35 cellular contexts compared by ENCODE assay signal in genomic region chr11:100498780-100499179, GRCh38.
DNase-seq lines count a peak whose midpoint lies in the region; ATAC-seq, FAIRE-seq and TF ChIP-seq lines count a peak whose summit lies in the region.
"Had no signal": no experiment of that assay in that cellular context is flagged by ENCODE, and none has a peak within 500 bp of the region (broad histone marks: within the 10 kb centered on the region; RNA-seq: fewer than 3 reads in every experiment).

No MANE protein-coding gene starts in this region.

- BruUV-seq in HepG2 (replicated peaks; lab: Mats Ljungman, UMichigan) (no TSS peak), GM12878 (replicated peaks; lab: Mats Ljungman, UMichigan) (no TSS peak), K562 (replicated peaks; lab: Mats Ljungman, UMichigan) (no TSS peak)

- TF ChIP-seq CTCF in HepG2 (CRISPR knock-in tag; IDR thresholded peaks at IDR 0.05) (no peak), right lobe of liver (IDR thresholded peaks at IDR 0.05) (no peak), HEK293 (tag by site-specific recombination; IDR thresholded peaks at IDR 0.05) (no peak), GM12878 (IDR thresholded peaks at IDR 0.05 in 2 of 3, conservative IDR thresholded peaks at IDR 0.05 in 1 of 3; ENCODE audit: control insufficient read depth in 2 of 3, extremely low read depth in 1 of 3, insufficient read depth in 1 of 3, low read depth in 3 of 3, low read length in 3 of 3) (no peak), K562 (IDR thresholded peaks at IDR 0.05 in 2 of 3, conservative IDR thresholded peaks at IDR 0.05 in 1 of 3; ENCODE audit: insufficient read depth in 2 of 3, low read depth in 1 of 3, low read length in 3 of 3) (no peak)

- no peak for TF ChIP-seq RAD21 in HepG2 (CRISPR knock-in tag; IDR thresholded peaks at IDR 0.05)
- no peak for TF ChIP-seq RAD21 in GM12878 (IDR thresholded peaks at IDR 0.05; ENCODE audit: insufficient read depth, low read depth, low read length)
- TF ChIP-seq RAD21 in K562 (CRISPR knock-in tag; conservative IDR thresholded peaks at IDR 0.05 in 1 of 2, IDR thresholded peaks at IDR 0.05 in 1 of 2), result no peak

- TF ChIP-seq POLR2A in HepG2 (IDR thresholded peaks at IDR 0.05; ENCODE audit: insufficient read depth in 1 of 2, low read depth in 2 of 2, low read length in 2 of 2) (no peak), right lobe of liver (IDR thresholded peaks at IDR 0.05) (no peak), GM12878 (IDR thresholded peaks at IDR 0.05; ENCODE audit: low read depth, low read length) (no peak), K562 (conservative IDR thresholded peaks at IDR 0.05) (no peak)

- SMC1A ChIA-PET in GM12878 (lab: Charles Lee; ENCODE audit: uncharacterized antibody, unreplicated experiment), result no interaction called here

- no peaks in the 10 kb centered on the region for H3K9me1 ChIP-seq in K562 (ENCODE audit: control insufficient read depth, insufficient read depth, low read length)

- POLR2A ChIA-PET in HepG2 (lab: Yijun Ruan, JAX) (no interaction called here), HEK293 (lab: Yijun Ruan, JAX) (no interaction called here), GM12878 (lab: Charles Lee) (no interaction called here), K562 (lab: Yijun Ruan, JAX) (no interaction called here)

- H2AFZ ChIP-seq in HepG2 (ENCODE audit: low read length) (no peak overlapping the region), GM12878 (ENCODE audit: control insufficient read depth, low read depth, low read length) (no peak overlapping the region), K562 (ENCODE audit: low read depth, low read length) (no peak overlapping the region)

- FAIRE-seq in HepG2 (lab: Jason Lieb, UNC) (no peak), GM12878 (lab: Jason Lieb, UNC) (no peak), K562 (lab: Jason Lieb, UNC) (no peak)
- FAIRE-seq: A204.1, A549, D721Med had no signal

- ATAC-seq in HepG2 (no peak), right lobe of liver (no peak), GM12878 (no peak), K562 (no peak), GM19463 (IDR thresholded peaks at IDR 0.05; ENCODE audit: unreplicated experiment) (no peak), HG02798 (IDR thresholded peaks at IDR 0.05; ENCODE audit: poor library complexity, unreplicated experiment) (no peak)
- ATAC-seq: A549; CD8-positive, alpha-beta T cell had no signal

- no peaks in the 10 kb centered on the region for H3K79me2 ChIP-seq in HepG2 (ENCODE audit: insufficient read depth, low read length)
- H3K79me2 ChIP-seq in GM12878 (ENCODE audit: control insufficient read depth, insufficient read depth, low read length), result no peaks in the 10 kb centered on the region
- H3K79me2 ChIP-seq in K562 (ENCODE audit: control insufficient read depth, insufficient read depth, low read length), result no peaks in the 10 kb centered on the region

- H3K9ac ChIP-seq in HepG2 (ENCODE audit: insufficient read depth, low read depth, low read length), result no peak overlapping the region
- no peak overlapping the region for H3K9ac ChIP-seq in GM12878 (ENCODE audit: control insufficient read depth, insufficient read depth, low read length)
- H3K9ac ChIP-seq in K562 (ENCODE audit: insufficient read depth in 1 of 2, low read depth in 2 of 2, low read length in 2 of 2), result no peak overlapping the region
- H3K9ac ChIP-seq: BLaER1; BLaER1 treated with 17β-estradiol and CSF1 and Interleukin-3, amounts not matched to agents 10 nM and 100 nM had no signal

- H3K4me1 ChIP-seq in HepG2 (ENCODE audit: insufficient read depth, low read length) (no peaks in the 10 kb centered on the region), right lobe of liver (no peaks in the 10 kb centered on the region), HEK293 (ENCODE audit: control insufficient read depth, insufficient read depth, low read length) (no peaks in the 10 kb centered on the region), GM12878 (ENCODE audit: control insufficient read depth, insufficient read depth, low read length) (no peaks in the 10 kb centered on the region), K562 (replicated peaks in 1 of 2; ENCODE audit: control insufficient read depth in 2 of 2, insufficient read depth in 2 of 2, low read length in 2 of 2) (no peaks in the 10 kb centered on the region)
- H3K4me1 ChIP-seq: A549; BE2C; BLaER1; BLaER1 treated with 17β-estradiol and CSF1 and Interleukin-3, amounts not matched to agents 10 nM and 100 nM; Caco-2 had no signal

- H3K27ac ChIP-seq in HepG2 (ENCODE audit: extremely low read length, insufficient read depth, low read length) (no peak overlapping the region), right lobe of liver (no peak overlapping the region), HEK293 (ENCODE audit: extremely low read depth, low read depth, low read length) (no peak overlapping the region), GM12878 (ENCODE audit: control insufficient read depth, insufficient read depth) (no peak overlapping the region), K562 (ENCODE audit: extremely low read depth, low read depth, low read length) (no peak overlapping the region)
- H3K27ac ChIP-seq: 22Rv1; A549; BLaER1; BLaER1 treated with 17β-estradiol and CSF1 and Interleukin-3, amounts not matched to agents 10 nM and 100 nM; C4-2B had no signal

- no peaks in the 10 kb centered on the region for H3K27me3 ChIP-seq in HepG2 (ENCODE audit: control insufficient read depth in 1 of 2, insufficient read depth in 2 of 2, low read length in 2 of 2)
- H3K27me3 ChIP-seq in right lobe of liver, result no peaks in the 10 kb centered on the region
- H3K27me3 ChIP-seq in GM12878 (replicated peaks in 1 of 2; ENCODE audit: control insufficient read depth in 2 of 2, insufficient read depth in 2 of 2, low read length in 1 of 2), result no peaks in the 10 kb centered on the region
- no peaks in the 10 kb centered on the region for H3K27me3 ChIP-seq in K562 (ENCODE audit: control insufficient read depth in 2 of 2, insufficient read depth in 2 of 2, low read length in 2 of 2)
- H3K27me3 ChIP-seq: BE2C; BLaER1; BLaER1 treated with 17β-estradiol and CSF1 and Interleukin-3, amounts not matched to agents 10 nM and 100 nM had no signal

- H3K9me3 ChIP-seq in HepG2 (ENCODE audit: low read length) (peaks cover 9% of the 10 kb centered on the region; the same call in 1 of the 2 replicates), right lobe of liver (no peaks in the 10 kb centered on the region), HEK293 (ENCODE audit: control insufficient read depth, insufficient read depth, low read depth, low read length) (no peaks in the 10 kb centered on the region), GM12878 (replicated peaks; ENCODE audit: control insufficient read depth, insufficient read depth, low read length) (no peaks in the 10 kb centered on the region), K562 (replicated peaks; ENCODE audit: control insufficient read depth, insufficient read depth, low read depth, low read length) (no peaks in the 10 kb centered on the region)
- H3K9me3 ChIP-seq: A549, BE2C, BLaER1 had no signal

- TF ChIP-seq EP300 in HepG2 (IDR thresholded peaks at IDR 0.05; ENCODE audit: low read depth in 2 of 2, low read length in 2 of 2) (no peak), HepG2 (CRISPR knock-in tag; IDR thresholded peaks at IDR 0.05; ENCODE audit: borderline replicate concordance) (no peak), GM12878 (IDR thresholded peaks at IDR 0.05; ENCODE audit: borderline replicate concordance in 1 of 2, control insufficient read depth in 1 of 2, low read depth in 2 of 2, low read length in 2 of 2) (no peak), K562 (IDR thresholded peaks at IDR 0.05; ENCODE audit: low read length) (no peak)

- CTCF ChIA-PET in HepG2 (lab: Yijun Ruan, JAX; ENCODE audit: low intra/inter-chr PET ratio, low total read pairs), result no interaction called here
- CTCF ChIA-PET in HEK293 (lab: Yijun Ruan, JAX), result no interaction called here
- CTCF ChIA-PET in GM12878 (lab: Yijun Ruan, JAX), result no interaction called here
- CTCF ChIA-PET in K562 (lab: Yijun Ruan, JAX; ENCODE audit: low intra/inter-chr PET ratio), result no interaction called here

- RAD21 ChIA-PET in GM12878 (lab: Charles Lee; ENCODE audit: unreplicated experiment), result no interaction called here

- H3K4me2 ChIP-seq in HepG2 (ENCODE audit: low read depth, low read length) (no peak overlapping the region), GM12878 (ENCODE audit: control insufficient read depth, insufficient read depth) (no peak overlapping the region), K562 (ENCODE audit: insufficient read depth, low read length) (no peak overlapping the region)
- H3K4me2 ChIP-seq: A549; BLaER1; BLaER1 treated with 17β-estradiol and CSF1 and Interleukin-3, amounts not matched to agents 10 nM and 100 nM had no signal

- in situ Hi-C loops in HepG2 (cut with HindIII; ENCODE audit: extremely low pct_ligation_motif_present, low pct_unique_long_range_greater_than_20kb) (no loop called here), GM12878 (cut with MboI) (no loop called here), K562 (cut with MboI) (no loop called here)

- WGBS in HepG2 (ENCODE audit: low lambda C conversion rate), result 0% methylated on average over 3 of the region's 3 CpGs
- WGBS in right lobe of liver (ENCODE audit: insufficient coverage, low coverage, low lambda C conversion rate, missing lambda C conversion rate), result 46% methylated on average over 3 of the region's 3 CpGs
- 15% methylated on average over 3 of the region's 3 CpGs for WGBS in GM12878 (ENCODE audit: insufficient coverage, insufficient replicate concordance, low lambda C conversion rate, missing lambda C conversion rate)
- 2% methylated on average over 3 of the region's 3 CpGs for WGBS in K562 (ENCODE audit: insufficient coverage, low coverage, missing lambda C conversion rate)

- intact Hi-C loops in HepG2 (cut with micrococcal nuclease; ENCODE audit: unreplicated experiment), result no loop called here
- intact Hi-C loops in right lobe of liver (cut with DNase I), result no loop called here
- intact Hi-C loops in GM12878 (cut with micrococcal nuclease; ENCODE audit: unreplicated experiment), result no loop called here
- intact Hi-C loops in K562 (cut with micrococcal nuclease), result no loop called here

- DNase-seq in HepG2 (ENCODE audit: low spot score) (no peak), right lobe of liver (no peak), GM12878 (ENCODE audit: low read depth, low spot score) (no peak), K562 (ENCODE audit: extremely low read depth in 1 of 4, low spot score in 3 of 4) (no peak), SIG-M5 (lab: John Stamatoyannopoulos, UW) (no peak)
- DNase-seq: 8988T; ACHN; AML-193; BE2C; C1 segment of cervical spinal cord; Caco-2; Calu3; CD4-positive, alpha-beta memory T cell; CD4-positive, alpha-beta T cell; CD4-positive, CD25-positive, alpha-beta regulatory T cell; CD8-positive, alpha-beta memory T cell; CD8-positive, alpha-beta T cell; COR-L47; DMS 273 treated with DMSO at 0.1 percent for 48 hours; DMS153; DMS53; DMS79; DMS79 treated with DMSO at 0.1 percent for 48 hours; DND-41; EL had no signal

- no peaks in the 10 kb centered on the region for H4K20me1 ChIP-seq in HepG2 (ENCODE audit: insufficient read depth, low read length)
- H4K20me1 ChIP-seq in GM12878 (ENCODE audit: control insufficient read depth, insufficient read depth), result no peaks in the 10 kb centered on the region
- no peaks in the 10 kb centered on the region for H4K20me1 ChIP-seq in K562 (replicated peaks; ENCODE audit: control insufficient read depth, insufficient read depth, low read length)
- H4K20me1 ChIP-seq: BLaER1; BLaER1 treated with 17β-estradiol and CSF1 and Interleukin-3, amounts not matched to agents 10 nM and 100 nM had no signal

- H3K36me3 ChIP-seq in HepG2 (replicated peaks in 1 of 2; ENCODE audit: control insufficient read depth in 1 of 2, insufficient read depth in 2 of 2, low read length in 2 of 2) (no peaks in the 10 kb centered on the region), right lobe of liver (no peaks in the 10 kb centered on the region), HEK293 (ENCODE audit: control insufficient read depth in 2 of 2, insufficient read depth in 1 of 2, low read length in 2 of 2) (no peaks in the 10 kb centered on the region), GM12878 (ENCODE audit: control insufficient read depth in 2 of 2, insufficient read depth in 2 of 2, low read length in 1 of 2) (no peaks in the 10 kb centered on the region), K562 (ENCODE audit: control insufficient read depth, insufficient read depth, low read length) (no peaks in the 10 kb centered on the region)
- H3K36me3 ChIP-seq: BE2C; BLaER1; BLaER1 treated with 17β-estradiol and CSF1 and Interleukin-3, amounts not matched to agents 10 nM and 100 nM had no signal

- H3K4me3 ChIP-seq in HepG2 (replicated peaks in 1 of 3; ENCODE audit: insufficient read depth in 1 of 3, low read depth in 2 of 3, low read length in 3 of 3), result no peak overlapping the region
- H3K4me3 ChIP-seq in right lobe of liver, result no peak overlapping the region
- no peak overlapping the region for H3K4me3 ChIP-seq in HEK293 (ENCODE audit: low read depth, low read length)
- no peak overlapping the region for H3K4me3 ChIP-seq in GM12878
- H3K4me3 ChIP-seq in K562, result no peak overlapping the region
- H3K4me3 ChIP-seq: A549; BLaER1; BLaER1 treated with 17β-estradiol and CSF1 and Interleukin-3, amounts not matched to agents 10 nM and 100 nM had no signal
